In the genomic region with DNA sequence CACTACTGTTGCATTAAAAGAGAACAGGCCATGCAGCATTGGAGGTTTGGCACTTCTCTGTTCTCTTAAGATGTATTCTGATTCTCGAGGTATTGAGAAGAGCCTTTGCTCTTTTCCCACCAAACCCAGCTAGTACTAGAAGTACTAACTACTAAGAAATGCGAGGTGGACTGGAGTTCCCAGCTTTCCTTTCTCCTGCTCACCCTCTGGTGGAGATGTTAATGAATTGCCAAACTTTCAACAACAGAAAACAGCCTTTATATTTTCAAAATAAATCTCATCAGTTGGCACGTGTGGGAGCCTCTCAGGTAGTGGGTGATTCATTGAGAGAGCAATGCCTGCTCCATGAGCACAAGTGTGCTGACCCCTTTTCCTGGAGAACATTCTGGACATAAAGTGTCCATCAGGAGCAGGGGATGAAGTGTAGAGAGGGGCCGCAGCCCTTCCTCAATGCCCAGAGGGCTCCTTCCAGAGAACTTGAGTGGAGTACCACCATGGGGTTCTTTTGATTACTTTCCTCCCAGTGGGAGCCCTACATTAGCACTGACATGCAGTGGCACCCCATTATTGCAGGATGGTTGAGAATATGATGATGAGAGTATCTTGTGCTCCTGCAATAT, we compare ENCODE assay signal across 12 cellular contexts. TPM values are rescaled to one million over a fixed set of nuclear protein-coding genes. Genes with fewer than 3 reads are reported as not detected.
DNase-seq lines count a peak whose midpoint lies in the region; ATAC-seq, FAIRE-seq and TF ChIP-seq lines count a peak whose summit lies in the region.
"Had no signal": no experiment of that assay in that cellular context is flagged by ENCODE, and none has a peak within 500 bp of the region (broad histone marks: within the 10 kb centered on the region; RNA-seq: fewer than 3 reads in every experiment).

No MANE protein-coding gene starts in this region.

- no peak for ATAC-seq in GM18858 (IDR thresholded peaks at IDR 0.05; ENCODE audit: unreplicated experiment)
- no peak for ATAC-seq in activated naive CD8-positive, alpha-beta T cell treated with anti-CD3 and anti-CD28 coated beads, Interleukin-2, amount 50 U/mL, for 24 hours

- peaks cover 79% of the 10 kb centered on the region for H3K27me3 Mint-ChIP-seq in activated naive CD8-positive, alpha-beta T cell treated with anti-CD3 and anti-CD28 coated beads, Interleukin-2, amount 50 U/mL, for 24 hours

- H3K36me3 ChIP-seq in kidney epithelial cell (ENCODE audit: control insufficient read depth, insufficient read depth, low read length): no peaks in the 10 kb centered on the region

- no peaks in the 10 kb centered on the region for H3K9me3 Mint-ChIP-seq in activated naive CD8-positive, alpha-beta T cell treated with anti-CD3 and anti-CD28 coated beads, Interleukin-2, amount 50 U/mL, for 24 hours
- H3K9me3 Mint-ChIP-seq: activated T-cell treated with anti-CD3 and anti-CD28 coated beads, Interleukin-2, amount 50 U/mL, for 24 hours had no signal

- H3K36me3 Mint-ChIP-seq in activated naive CD8-positive, alpha-beta T cell treated with anti-CD3 and anti-CD28 coated beads, Interleukin-2, amount 50 U/mL, for 24 hours (ENCODE audit: low read depth): no peaks in the 10 kb centered on the region

- DNase-seq in COR-L47 (lab: John Stamatoyannopoulos, UW) (peak; percentile 31), HTR-8/SVneo (ENCODE audit: insufficient read length, low spot score) (peak; percentile 41), kidney epithelial cell (ENCODE audit: low read depth) (no peak), pons (ENCODE audit: low spot score) (no peak), GM12892 (ENCODE audit: insufficient read length) (no peak)
- DNase-seq in activated naive CD8-positive, alpha-beta T cell treated with anti-CD3 and anti-CD28 coated beads, Interleukin-2, amount 50 U/mL, for 24 hours: no peak
- DNase-seq: activated T-cell treated with anti-CD3 and anti-CD28 coated beads, Interleukin-2, amount 50 U/mL, for 24 hours; small intestine had no signal

- peak; percentile 60 for TF ChIP-seq CTCF in VCaP (conservative IDR thresholded peaks at IDR 0.05)
- TF ChIP-seq CTCF in kidney epithelial cell (IDR thresholded peaks at IDR 0.05; ENCODE audit: insufficient read depth, low read length, poor library complexity, severe bottlenecking): peak; percentile 51

- H3K27ac Mint-ChIP-seq in activated naive CD8-positive, alpha-beta T cell treated with anti-CD3 and anti-CD28 coated beads, Interleukin-2, amount 50 U/mL, for 24 hours: no peak overlapping the region
- H3K27ac Mint-ChIP-seq: activated T-cell treated with anti-CD3 and anti-CD28 coated beads, Interleukin-2, amount 50 U/mL, for 24 hours had no signal

- no peak overlapping the region for H3K4me3 ChIP-seq in kidney epithelial cell (ENCODE audit: low read depth, low read length)

- no peak for TF ChIP-seq POLR2A in GM12892 (IDR thresholded peaks at IDR 0.05; ENCODE audit: low read depth, low read length)

- no peaks in the 10 kb centered on the region for H3K27me3 ChIP-seq in kidney epithelial cell (ENCODE audit: control insufficient read depth, insufficient read depth, low read length)

- no peak overlapping the region for H3K4me3 Mint-ChIP-seq in activated naive CD8-positive, alpha-beta T cell treated with anti-CD3 and anti-CD28 coated beads, Interleukin-2, amount 50 U/mL, for 24 hours
- H3K4me3 Mint-ChIP-seq: activated T-cell treated with anti-CD3 and anti-CD28 coated beads, Interleukin-2, amount 50 U/mL, for 24 hours had no signal

- H3K27ac ChIP-seq in VCaP: no peak overlapping the region

- no peak for FAIRE-seq in HTR-8/SVneo (lab: Jason Lieb, UNC)
- no peak for FAIRE-seq in GM12892 (lab: Jason Lieb, UNC)
- FAIRE-seq: GM18507, small intestine had no signal

- H3K4me1 Mint-ChIP-seq in activated naive CD8-positive, alpha-beta T cell treated with anti-CD3 and anti-CD28 coated beads, Interleukin-2, amount 50 U/mL, for 24 hours: peaks cover 7% of the 10 kb centered on the region

RNA-seq across cellular contexts. Expression of gene TMEM174, which starts 45.7 kb away (rescaled TPM):
- not detected in 2 replicates for total RNA-seq in kidney epithelial cell
- polyA plus RNA-seq in GM12892 (2012; ENCODE audit: missing spikeins): not detected
- total RNA-seq: ureter had no signal
- polyA plus RNA-seq: small intestine had no signal

Comparison
In these comparisons a context has a peak if more than half of its experiments do, and no peak if none do; other contexts are left out.
1. DNase-seq: peak in COR-L47 (single experiment) and HTR-8/SVneo (single experiment); none in kidney epithelial cell (single experiment), activated naive CD8-positive, alpha-beta T cell treated with anti-CD3 and anti-CD28 coated beads, Interleukin-2, amount 50 U/mL, for 24 hours (single experiment), pons (single experiment) and GM12892 (single experiment).